In genomic region chr3:195909294-195909644, GRCh38 we compare ENCODE assay signal across 8 cellular contexts. TPM values are rescaled to one million over a fixed set of nuclear protein-coding genes. Genes with fewer than 3 reads are reported as not detected.
DNase-seq lines count a peak whose midpoint lies in the region; ATAC-seq and TF ChIP-seq lines count a peak whose summit lies in the region.

No MANE protein-coding gene starts in this region.

- no peaks in the 10 kb centered on the region for H3K27me3 ChIP-seq in BLaER1

- H3K9me3 Mint-ChIP-seq in activated naive CD8-positive, alpha-beta T cell treated with anti-CD3 and anti-CD28 coated beads, Interleukin-2, amount 50 U/mL, for 24 hours: no peaks in the 10 kb centered on the region

- peaks cover 46% of the 10 kb centered on the region for H3K4me1 Mint-ChIP-seq in activated naive CD8-positive, alpha-beta T cell treated with anti-CD3 and anti-CD28 coated beads, Interleukin-2, amount 50 U/mL, for 24 hours

- no peak overlapping the region for H3K27ac Mint-ChIP-seq in activated naive CD8-positive, alpha-beta T cell treated with anti-CD3 and anti-CD28 coated beads, Interleukin-2, amount 50 U/mL, for 24 hours

- ATAC-seq in GM19395 (IDR thresholded peaks at IDR 0.05; ENCODE audit: unreplicated experiment) (peak; percentile 30), HG03457 (IDR thresholded peaks at IDR 0.05; ENCODE audit: unreplicated experiment) (peak; percentile 1)
- peak; percentile 34 for ATAC-seq in activated naive CD8-positive, alpha-beta T cell treated with anti-CD3 and anti-CD28 coated beads, Interleukin-2, amount 50 U/mL, for 24 hours

- no CpG with 5 or more reads among the region's 47 CpGs for WGBS in lower leg skin, 2 donors

- DNase-seq in activated naive CD8-positive, alpha-beta T cell treated with anti-CD3 and anti-CD28 coated beads, Interleukin-2, amount 50 U/mL, for 24 hours: no peak
- DNase-seq in lower leg skin (ENCODE audit: low spot score in 2 of 2): no peak
- no peak for DNase-seq in KBM-7
- no peak for DNase-seq in NCI-H446 treated with DMSO at 0.1 percent for 48 hours (lab: John Stamatoyannopoulos, UW)
- no peak for DNase-seq in activated CD4-positive, alpha-beta T cell treated with anti-CD3 and anti-CD28 coated beads for 1 hour

- H4K20me1 ChIP-seq in BLaER1: peaks cover 29% of the 10 kb centered on the region

- H3K27ac ChIP-seq in BLaER1: peak overlapping the region; percentile 85

- no peak for TF ChIP-seq POLR2A in lower leg skin (IDR thresholded peaks at IDR 0.05)

- H3K36me3 ChIP-seq in BLaER1: no peaks in the 10 kb centered on the region

- H3K4me2 ChIP-seq in BLaER1: peak overlapping the region; percentile 96

- H3K36me3 Mint-ChIP-seq in activated naive CD8-positive, alpha-beta T cell treated with anti-CD3 and anti-CD28 coated beads, Interleukin-2, amount 50 U/mL, for 24 hours (ENCODE audit: low read depth): peaks cover 2% of the 10 kb centered on the region

- intact Hi-C loops in lower leg skin (cut with DNase I; ENCODE audit: low total_unique reads): no loop called here

- H3K4me1 ChIP-seq in BLaER1: peaks cover 70% of the 10 kb centered on the region

- H3K9ac ChIP-seq in BLaER1: peak overlapping the region; percentile 85

- in situ Hi-C loops in KBM-7 (cut with MboI; ENCODE audit: low pct_unique_long_range_greater_than_20kb, low sequenced_read_pairs): no loop called here

- TF ChIP-seq CTCF in lower leg skin (IDR thresholded peaks at IDR 0.05): no peak

- H3K4me3 ChIP-seq in BLaER1 (peak overlapping the region; percentile 87), lower leg skin (ENCODE audit: low read depth, poor library complexity, severe bottlenecking) (peak overlapping the region; percentile 56)

- H3K9me3 ChIP-seq in BLaER1: no peaks in the 10 kb centered on the region

- H3K4me3 Mint-ChIP-seq in activated naive CD8-positive, alpha-beta T cell treated with anti-CD3 and anti-CD28 coated beads, Interleukin-2, amount 50 U/mL, for 24 hours: no peak overlapping the region

- no peaks in the 10 kb centered on the region for H3K27me3 Mint-ChIP-seq in activated naive CD8-positive, alpha-beta T cell treated with anti-CD3 and anti-CD28 coated beads, Interleukin-2, amount 50 U/mL, for 24 hours

RNA-seq across cellular contexts. Expression of gene TNK2, which starts 0.9 kb away (rescaled TPM):
- total RNA-seq in lower leg skin: 100 to 1,000 TPM in 1 of 4 donors, 10 to 100 TPM in 3; 42.3 to 105 (median 53.1) TPM
